16 cellular contexts compared by ENCODE assay signal in genomic region chr1:29634324-29635072, GRCh38.
DNase-seq lines count a peak whose midpoint lies in the region; ATAC-seq, FAIRE-seq and TF ChIP-seq lines count a peak whose summit lies in the region.
"Had no signal": no experiment of that assay in that cellular context is flagged by ENCODE, and none has a peak within 500 bp of the region (broad histone marks: within the 10 kb centered on the region; RNA-seq: fewer than 3 reads in every experiment).

No MANE protein-coding gene starts in this region.

- H3K4me3 ChIP-seq in HepG2 (replicated peaks in 1 of 3; ENCODE audit: insufficient read depth in 1 of 3, low read depth in 2 of 3, low read length in 3 of 3) (no peak overlapping the region), right lobe of liver (no peak overlapping the region), H1 (ENCODE audit: extremely low read depth in 1 of 4, insufficient read depth in 2 of 4, low read depth in 3 of 4, low read length in 4 of 4) (no peak overlapping the region), psoas muscle (no peak overlapping the region)
- H3K4me3 ChIP-seq: GM23248, HAP-1 had no signal

- ATAC-seq in HepG2 (peak; percentile 63), right lobe of liver (no peak), left lobe of liver (no peak), psoas muscle (no peak)

- no peak overlapping the region for H3K18ac ChIP-seq in H1 (ENCODE audit: extremely low read depth, low read length)

- no peak overlapping the region for H2BK15ac ChIP-seq in H1 (ENCODE audit: low read length)

- no TSS peak for BruUV-seq in HepG2 (replicated peaks; lab: Mats Ljungman, UMichigan)

- H4K8ac ChIP-seq in H1 (ENCODE audit: extremely low read depth, insufficient read depth, low read length): peak overlapping the region; percentile 57; the same call in 1 of the 2 replicates

- no peak overlapping the region for H2BK5ac ChIP-seq in H1 (ENCODE audit: low read depth, low read length)

- no peaks in the 10 kb centered on the region for H3K79me1 ChIP-seq in H1 (ENCODE audit: low read depth, low read length)

- POLR2A ChIA-PET in HepG2 (lab: Yijun Ruan, JAX) (no interaction called here), H1 (lab: Charles Lee; ENCODE audit: partially characterized antibody) (no interaction called here)

- no peak overlapping the region for H2BK20ac ChIP-seq in H1 (ENCODE audit: low read length)

- no peak overlapping the region for H2BK12ac ChIP-seq in H1 (ENCODE audit: low read depth, low read length)

- no peak overlapping the region for H3K27ac ChIP-seq in HepG2 (ENCODE audit: extremely low read length, insufficient read depth, low read length)
- H3K27ac ChIP-seq in right lobe of liver: no peak overlapping the region
- no peak overlapping the region for H3K27ac ChIP-seq in H1 (ENCODE audit: low read depth, low read length)
- H3K27ac ChIP-seq in psoas muscle: no peak overlapping the region
- H3K27ac ChIP-seq: GM23248, RWPE1 had no signal

- TF ChIP-seq RAD21 in HepG2 (CRISPR knock-in tag; IDR thresholded peaks at IDR 0.05) (no peak), H1 (IDR thresholded peaks at IDR 0.05 in 1 of 2, conservative IDR thresholded peaks at IDR 0.05 in 1 of 2; ENCODE audit: low read depth in 2 of 2, low read length in 2 of 2) (no peak)

- WGBS in HepG2 (ENCODE audit: low lambda C conversion rate): 2% methylated on average over 5 of the region's 8 CpGs
- WGBS in right lobe of liver (ENCODE audit: insufficient coverage, low coverage, low lambda C conversion rate, missing lambda C conversion rate): 27% methylated on average over 2 of the region's 8 CpGs
- WGBS in H1 (ENCODE audit: extremely low coverage in 1 of 2, insufficient coverage in 1 of 2, insufficient read length in 1 of 2, insufficient replicate concordance in 2 of 2, low coverage in 1 of 2, low lambda C conversion rate in 2 of 2, missing lambda C conversion rate in 1 of 2), 2 experiments: 87% methylated on average over 8 of the region's 8 CpGs; no CpG with 5 or more reads in 1 of the 2 experiments
- 48 to 62% (median 56%) methylated on average over 8 of the region's 8 CpGs for WGBS in psoas muscle, 3 donors

- H3K27me3 ChIP-seq in HepG2 (ENCODE audit: control insufficient read depth in 1 of 2, insufficient read depth in 2 of 2, low read length in 2 of 2) (peaks cover 0 to 9% of the 10 kb centered on the region in 2 experiments; a peak in 2 of 5 replicates), right lobe of liver (no peaks in the 10 kb centered on the region), H1 (replicated peaks in 1 of 4; ENCODE audit: control insufficient read depth in 3 of 4, extremely low read depth in 1 of 4, insufficient read depth in 3 of 4, low read length in 3 of 4) (no peaks in the 10 kb centered on the region), psoas muscle (ENCODE audit: insufficient read depth in 3 of 3, low read length in 2 of 3) (no peaks in the 10 kb centered on the region)

- H3K9me3 ChIP-seq in HepG2 (ENCODE audit: low read length) (no peaks in the 10 kb centered on the region), right lobe of liver (no peaks in the 10 kb centered on the region), H1 (ENCODE audit: insufficient read depth in 2 of 2, low read depth in 1 of 2, low read length in 1 of 2) (no peaks in the 10 kb centered on the region), psoas muscle (no peaks in the 10 kb centered on the region)
- H3K9me3 ChIP-seq: HAP-1 had no signal

- no peak overlapping the region for H3K4ac ChIP-seq in H1 (replicated peaks; ENCODE audit: insufficient read length, low read depth, low read length)

- H3K23me2 ChIP-seq in H1 (ENCODE audit: low read depth, low read length): no peaks in the 10 kb centered on the region

- no peak overlapping the region for H2AK5ac ChIP-seq in H1 (ENCODE audit: low read depth, low read length)

- no peak overlapping the region for H3K9ac ChIP-seq in HepG2 (ENCODE audit: insufficient read depth, low read depth, low read length)
- H3K9ac ChIP-seq in H1 (replicated peaks in 1 of 4; ENCODE audit: extremely low read depth in 1 of 4, low read depth in 3 of 4, low read length in 3 of 4): no peak overlapping the region
- H3K9ac ChIP-seq: GM23248 had no signal

- no peak overlapping the region for H2BK120ac ChIP-seq in H1 (replicated peaks; ENCODE audit: low read depth, low read length)

- DNase-seq in HepG2 (ENCODE audit: low spot score): no peak
- no peak for DNase-seq in right lobe of liver
- DNase-seq in H1 (ENCODE audit: low read depth in 1 of 2, low spot score in 2 of 2): no peak
- DNase-seq in left lobe of liver (ENCODE audit: low spot score): peak; percentile 28
- DNase-seq in posterior vena cava (ENCODE audit: low spot score): peak; percentile 37
- DNase-seq in HT-29 (ENCODE audit: low spot score): no peak
- no peak for DNase-seq in psoas muscle
- DNase-seq in NCI-H774 (lab: John Stamatoyannopoulos, UW): no peak
- DNase-seq: Calu3, GM23248, HFFc6, Karpas-422, NCI-H1417 treated with DMSO at 0.1 percent for 48 hours, NCI-H510A treated with DMSO at 0.1 percent for 48 hours had no signal

- no peak overlapping the region for H3K14ac ChIP-seq in H1 (ENCODE audit: insufficient read length)

- H3K36me3 ChIP-seq in HepG2 (replicated peaks in 1 of 2; ENCODE audit: control insufficient read depth in 1 of 2, insufficient read depth in 2 of 2, low read length in 2 of 2) (no peaks in the 10 kb centered on the region), right lobe of liver (no peaks in the 10 kb centered on the region), H1 (ENCODE audit: control insufficient read depth in 2 of 4, insufficient read depth in 4 of 4, low read length in 3 of 4) (no peaks in the 10 kb centered on the region), psoas muscle (ENCODE audit: insufficient read depth in 1 of 2, low read depth in 1 of 2) (no peaks in the 10 kb centered on the region)
- H3K36me3 ChIP-seq: HAP-1 had no signal

- H4K5ac ChIP-seq in H1 (ENCODE audit: insufficient read length, low read depth, low read length): no peak overlapping the region

- H4K20me1 ChIP-seq in HepG2 (ENCODE audit: insufficient read depth, low read length) (no peaks in the 10 kb centered on the region), H1 (replicated peaks in 1 of 2; ENCODE audit: control insufficient read depth in 1 of 2, insufficient read depth in 2 of 2, low read length in 2 of 2) (no peaks in the 10 kb centered on the region)

- H3K4me1 ChIP-seq in HepG2 (ENCODE audit: insufficient read depth, low read length) (0 out of 2 replicates have a peak, but pooled peaks cover 8% of the 10 kb centered on the region), right lobe of liver (no peaks in the 10 kb centered on the region), H1 (replicated peaks in 1 of 4; ENCODE audit: control insufficient read depth in 3 of 4, insufficient read depth in 4 of 4, low read length in 3 of 4) (no peaks in the 10 kb centered on the region; a peak in 1 of 7 replicates), psoas muscle (no peaks in the 10 kb centered on the region)
- H3K4me1 ChIP-seq: HAP-1 had no signal

- H3K79me2 ChIP-seq in HepG2 (ENCODE audit: insufficient read depth, low read length): no peaks in the 10 kb centered on the region
- no peaks in the 10 kb centered on the region for H3K79me2 ChIP-seq in H1 (ENCODE audit: control insufficient read depth in 1 of 2, insufficient read depth in 2 of 2, low read length in 2 of 2)

- intact Hi-C loops in HepG2 (cut with micrococcal nuclease; ENCODE audit: unreplicated experiment) (no loop called here), right lobe of liver (cut with DNase I) (no loop called here), posterior vena cava (cut with DNase I) (loop anchor here in 1 of 2 donors (5.0 kb wide), 1 partner anchor 812 kb away; no protein-coding TSS in a partner anchor), psoas muscle (cut with DNase I) (no loop called here)

- no peak overlapping the region for H2AFZ ChIP-seq in HepG2 (ENCODE audit: low read length)
- no peak overlapping the region for H2AFZ ChIP-seq in H1 (ENCODE audit: low read length)
- H2AFZ ChIP-seq: GM23248 had no signal

- in situ Hi-C loops in HepG2 (cut with HindIII; ENCODE audit: extremely low pct_ligation_motif_present, low pct_unique_long_range_greater_than_20kb): no loop called here

- H3K23ac ChIP-seq in H1 (ENCODE audit: insufficient read length): no peak overlapping the region

- TF ChIP-seq EP300 in HepG2 (IDR thresholded peaks at IDR 0.05; ENCODE audit: low read depth in 2 of 2, low read length in 2 of 2): no peak
- TF ChIP-seq EP300 in HepG2 (CRISPR knock-in tag; IDR thresholded peaks at IDR 0.05; ENCODE audit: borderline replicate concordance): no peak
- TF ChIP-seq EP300 in H1 (IDR thresholded peaks at IDR 0.05; ENCODE audit: borderline replicate concordance in 1 of 2, low read depth in 2 of 2, low read length in 2 of 2): no peak

- no peak for TF ChIP-seq POLR2A in HepG2 (IDR thresholded peaks at IDR 0.05; ENCODE audit: insufficient read depth in 1 of 2, low read depth in 2 of 2, low read length in 2 of 2)
- no peak for TF ChIP-seq POLR2A in right lobe of liver (IDR thresholded peaks at IDR 0.05)
- TF ChIP-seq POLR2A in H1 (IDR thresholded peaks at IDR 0.05; ENCODE audit: control extremely low read depth in 1 of 2, low read depth in 2 of 2, low read length in 2 of 2): no peak

- CTCF ChIA-PET in HepG2 (lab: Yijun Ruan, JAX; ENCODE audit: low intra/inter-chr PET ratio, low total read pairs): no interaction called here
- CTCF ChIA-PET in H1 (lab: Charles Lee; ENCODE audit: partially characterized antibody): interaction anchor here (1.6 to 1.8 kb wide), 2 partner anchors 8 to 46 kb away, joined by 3 to 7 read pairs; no protein-coding TSS in a partner anchor

- H3K4me2 ChIP-seq in HepG2 (ENCODE audit: low read depth, low read length): no peak overlapping the region
- H3K4me2 ChIP-seq in H1 (ENCODE audit: insufficient read depth in 1 of 2, low read depth in 2 of 2, low read length in 2 of 2): no peak overlapping the region

- FAIRE-seq in HepG2 (lab: Jason Lieb, UNC) (no peak), H1 (lab: Jason Lieb, UNC) (no peak)

- TF ChIP-seq CTCF in HepG2 (CRISPR knock-in tag; IDR thresholded peaks at IDR 0.05) (no peak), right lobe of liver (IDR thresholded peaks at IDR 0.05) (no peak), H1 (IDR thresholded peaks at IDR 0.05; ENCODE audit: control extremely low read depth in 1 of 3, insufficient read depth in 1 of 3, low read depth in 1 of 3, low read length in 3 of 3) (no peak), psoas muscle (IDR thresholded peaks at IDR 0.05) (no peak)

- H3K56ac ChIP-seq in H1 (replicated peaks; ENCODE audit: insufficient read length, low read depth, low read length): no peak overlapping the region

- H4K91ac ChIP-seq in H1 (replicated peaks; ENCODE audit: insufficient read length, low read length): no peak overlapping the region

TF ChIP-seq in H1, 55 proteins besides CTCF, POLR2A, EP300 and RAD21 (continues in another document):
- TF ChIP-seq, protein P1, sequence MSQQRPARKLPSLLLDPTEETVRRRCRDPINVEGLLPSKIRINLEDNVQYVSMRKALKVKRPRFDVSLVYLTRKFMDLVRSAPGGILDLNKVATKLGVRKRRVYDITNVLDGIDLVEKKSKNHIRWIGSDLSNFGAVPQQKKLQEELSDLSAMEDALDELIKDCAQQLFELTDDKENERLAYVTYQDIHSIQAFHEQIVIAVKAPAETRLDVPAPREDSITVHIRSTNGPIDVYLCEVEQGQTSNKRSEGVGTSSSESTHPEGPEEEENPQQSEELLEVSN (IDR thresholded peaks at IDR 0.05): no peak
- TF ChIP-seq ZNF274 (IDR thresholded peaks at IDR 0.05; ENCODE audit: borderline replicate concordance, extremely low read depth, low read length) (no peak), MAFK (IDR thresholded peaks at IDR 0.05; ENCODE audit: low read depth, low read length) (no peak)

Comparison
In these comparisons a context has a peak if more than half of its experiments do, and no peak if none do; other contexts are left out.
1. DNase-seq: peak in left lobe of liver (single experiment) and posterior vena cava (single experiment); none in HepG2 (single experiment), right lobe of liver (0 of 3), H1 (0 of 2), HT-29 (single experiment), psoas muscle (0 of 2) and NCI-H774 (single experiment).